Comparison of ENCODE assay signal across 15 cellular contexts in genomic region chr10:43852141-43852540, GRCh38.
"Had no signal": no experiment of that assay in that cellular context is flagged by ENCODE, and none has a peak within 500 bp of the region (broad histone marks: within the 10 kb centered on the region; RNA-seq: fewer than 3 reads in every experiment).

No MANE protein-coding gene starts in this region.

- H3K27me3 Mint-ChIP-seq: activated CD4-positive, alpha-beta T cell treated with anti-CD3 and anti-CD28 coated beads, Interleukin-2, amount 10 ng/mL, durations not matched to agents 7 days and 5 days; activated T-cell treated with anti-CD3 and anti-CD28 coated beads, Interleukin-2, amount 50 U/mL, for 24 hours; natural killer cell treated with Interleukin-12 subunit alpha and Interleukin-12 subunit beta and Interleukin-15 and Interleukin-18, amount 100 ng/mL, for 72 hours; stimulated activated naive B cell treated with anti-CD40 and anti-IgM and Interleukin-4, amounts not matched to agents 10 μg/mL and 1 μg/mL and 100 μg/mL, for 72 hours had no signal

- H3K27me3 ChIP-seq: sigmoid colon had no signal

- H3K36me3 ChIP-seq: neutrophil, sigmoid colon, thoracic aorta had no signal

- H3K36me3 Mint-ChIP-seq: natural killer cell treated with Interleukin-12 subunit alpha and Interleukin-12 subunit beta and Interleukin-15 and Interleukin-18, amount 100 ng/mL, for 72 hours; stimulated activated naive B cell treated with anti-CD40 and anti-IgM and Interleukin-4, amounts not matched to agents 10 μg/mL and 1 μg/mL and 100 μg/mL, for 72 hours had no signal

- H3K9me3 Mint-ChIP-seq: activated CD4-positive, alpha-beta T cell treated with anti-CD3 and anti-CD28 coated beads, Interleukin-2, amount 10 ng/mL, durations not matched to agents 7 days and 5 days; activated T-cell treated with anti-CD3 and anti-CD28 coated beads, Interleukin-2, amount 50 U/mL, for 24 hours; activated T-helper 2 cell treated with anti-CD3 and anti-CD28 coated beads, Interferon-gamma antibody, Interleukin-2, Interleukin-4, amounts not matched to agents 10 μg/mL and 5 μg/mL and 100 μg/mL, durations not matched to agents 14 hours and 24 hours and 36 hours; natural killer cell treated with Interleukin-12 subunit alpha and Interleukin-12 subunit beta and Interleukin-15 and Interleukin-18, amount 100 ng/mL, for 72 hours; stimulated activated naive B cell treated with anti-CD40 and anti-IgM and Interleukin-4, amounts not matched to agents 10 μg/mL and 1 μg/mL and 100 μg/mL, for 72 hours had no signal

- DNase-seq: activated CD4-positive, alpha-beta T cell treated with anti-CD3 and anti-CD28 coated beads, Interleukin-2, amount 10 ng/mL, durations not matched to agents 7 days and 5 days; activated CD8-positive, alpha-beta T cell treated with anti-CD3 and anti-CD28 coated beads, Interleukin-2, amount 10 ng/mL, durations not matched to agents 7 days and 5 days; activated naive CD4-positive, alpha-beta T cell treated with Interleukin-2 at 50 U/mL for 16 hours; activated T-cell treated with anti-CD3 and anti-CD28 coated beads, Interleukin-2, amount 50 U/mL, for 24 hours; cerebellar nuclear complex; effector CD8-positive, alpha-beta T cell; sigmoid colon; stimulated activated naive B cell treated with anti-CD40 and anti-IgM and Interleukin-4, amounts not matched to agents 10 μg/mL and 1 μg/mL and 100 μg/mL, for 72 hours; T1000 had no signal

- H3K27ac ChIP-seq: neutrophil, parathyroid adenoma, sigmoid colon, thoracic aorta had no signal

- H3K4me1 ChIP-seq: parathyroid adenoma had no signal

- H3K27ac Mint-ChIP-seq: activated CD4-positive, alpha-beta T cell treated with anti-CD3 and anti-CD28 coated beads, Interleukin-2, amount 10 ng/mL, durations not matched to agents 7 days and 5 days; activated CD8-positive, alpha-beta T cell treated with anti-CD3 and anti-CD28 coated beads, Interleukin-2, amount 10 ng/mL, durations not matched to agents 7 days and 5 days; activated T-cell treated with anti-CD3 and anti-CD28 coated beads, Interleukin-2, amount 50 U/mL, for 24 hours; activated T-helper 2 cell treated with anti-CD3 and anti-CD28 coated beads, Interferon-gamma antibody, Interleukin-2, Interleukin-4, amounts not matched to agents 10 μg/mL and 5 μg/mL and 100 μg/mL, durations not matched to agents 14 hours and 24 hours and 36 hours; natural killer cell treated with Interleukin-12 subunit alpha and Interleukin-12 subunit beta and Interleukin-15 and Interleukin-18, amount 100 ng/mL, for 72 hours; stimulated activated naive B cell treated with anti-CD40 and anti-IgM and Interleukin-4, amounts not matched to agents 10 μg/mL and 1 μg/mL and 100 μg/mL, for 72 hours had no signal

- H3K4me1 Mint-ChIP-seq: stimulated activated naive B cell treated with anti-CD40 and anti-IgM and Interleukin-4, amounts not matched to agents 10 μg/mL and 1 μg/mL and 100 μg/mL, for 72 hours had no signal

- H3K4me3 Mint-ChIP-seq: activated CD4-positive, alpha-beta T cell treated with anti-CD3 and anti-CD28 coated beads, Interleukin-2, amount 10 ng/mL, durations not matched to agents 7 days and 5 days; activated CD8-positive, alpha-beta T cell treated with anti-CD3 and anti-CD28 coated beads, Interleukin-2, amount 10 ng/mL, durations not matched to agents 7 days and 5 days; activated T-cell treated with anti-CD3 and anti-CD28 coated beads, Interleukin-2, amount 50 U/mL, for 24 hours; natural killer cell treated with Interleukin-12 subunit alpha and Interleukin-12 subunit beta and Interleukin-15 and Interleukin-18, amount 100 ng/mL, for 72 hours; stimulated activated naive B cell treated with anti-CD40 and anti-IgM and Interleukin-4, amounts not matched to agents 10 μg/mL and 1 μg/mL and 100 μg/mL, for 72 hours had no signal

- ATAC-seq: activated CD4-positive, CD25-positive, alpha-beta regulatory T cell treated with anti-CD3 and anti-CD28 coated beads, Interleukin-2, amount 50 U/mL, for 24 hours; activated CD8-positive, alpha-beta T cell treated with anti-CD3 and anti-CD28 coated beads, Interleukin-2, amount 10 ng/mL, durations not matched to agents 7 days and 5 days; natural killer cell treated with Interleukin-12 subunit alpha and Interleukin-12 subunit beta and Interleukin-15 and Interleukin-18, amount 100 ng/mL, for 72 hours; stimulated activated naive B cell treated with anti-CD40 and anti-IgM and Interleukin-4, amounts not matched to agents 10 μg/mL and 1 μg/mL and 100 μg/mL, for 72 hours had no signal

- H3K4me3 ChIP-seq: sigmoid colon, thoracic aorta had no signal

- H3K9me3 ChIP-seq: neutrophil, sigmoid colon, thoracic aorta had no signal
